In the genomic region with DNA sequence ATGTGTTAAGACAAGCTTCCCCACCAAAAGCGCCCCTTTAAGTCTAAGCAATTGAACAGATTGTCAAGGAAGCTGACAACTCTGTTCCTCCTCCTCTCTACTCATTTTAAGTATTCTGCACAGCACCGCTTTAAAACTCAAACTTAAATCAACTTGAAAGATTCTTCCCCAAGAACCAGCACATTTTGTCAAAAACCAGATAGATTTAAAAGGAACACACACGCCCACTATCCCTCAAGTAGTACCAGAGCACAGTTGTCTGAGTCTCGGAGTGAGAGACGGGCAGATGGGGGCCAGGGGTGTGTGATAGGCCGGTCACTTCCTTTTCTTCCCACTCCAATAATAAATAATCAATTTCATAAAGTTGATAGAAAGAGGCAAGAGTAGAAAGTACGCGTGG, we compare ENCODE assay signal across 24 cellular contexts.
"Had no signal": no experiment of that assay in that cellular context is flagged by ENCODE, and none has a peak within 500 bp of the region (broad histone marks: within the 10 kb centered on the region; RNA-seq: fewer than 3 reads in every experiment).

No MANE protein-coding gene starts in this region.

- H3K9me3 Mint-ChIP-seq: natural killer cell; nephron; stimulated activated naive CD8-positive, alpha-beta T cell treated with anti-CD3 and anti-CD28 coated beads, Interleukin-15, Interleukin-2, amounts not matched to agents 100 ng/mL and 50 ng/mL, for 24 hours had no signal

- H3K27me3 ChIP-seq: pancreas, right lobe of liver, sigmoid colon, thyroid gland, upper lobe of left lung, vagina had no signal

- H3K36me3 ChIP-seq: neutrophil, pancreas, prostate gland, right lobe of liver, sigmoid colon, stomach, thoracic aorta, thyroid gland, tibial nerve, upper lobe of left lung, vagina had no signal

- H3K36me3 Mint-ChIP-seq: natural killer cell; stimulated activated effector memory CD8-positive, alpha-beta T cell treated with anti-CD3 and anti-CD28 coated beads, Interleukin-12 subunit alpha, Interleukin-12 subunit beta, amount 100 ng/mL, for 72 hours; stimulated activated naive B cell treated with anti-CD40 and anti-IgM and Interleukin-4, amounts not matched to agents 10 μg/mL and 1 μg/mL and 100 μg/mL, for 72 hours had no signal

- H3K4me3 ChIP-seq: pancreas, prostate gland, right lobe of liver, sigmoid colon, stomach, thoracic aorta, thyroid gland, tibial nerve, upper lobe of left lung, vagina had no signal

- H3K4me1 ChIP-seq: pancreas, prostate gland, right lobe of liver, sigmoid colon, stomach, thyroid gland, tibial nerve, upper lobe of left lung, vagina had no signal

- DNase-seq: natural killer cell; pancreas; right cardiac atrium; right lobe of liver; sigmoid colon; small intestine; stimulated activated CD4-positive, alpha-beta T cell treated with anti-CD3 and anti-CD28 coated beads, Interleukin-15, amount 100 ng/mL, for 24 hours; stimulated activated CD4-positive, alpha-beta T cell treated with anti-CD3 and anti-CD28 coated beads, Interleukin-2, amount 100 ng/mL, for 24 hours; stimulated activated CD4-positive, alpha-beta T cell treated with anti-CD3 and anti-CD28 coated beads, Interleukin-2, amount 100 ng/mL, for 48 hours; stimulated activated CD4-positive, alpha-beta T cell treated with anti-CD3 and anti-CD28 coated beads, Interleukin-4, amount 100 ng/mL, for 24 hours; stimulated activated naive B cell treated with anti-CD40 and anti-IgM and Interleukin-4, amounts not matched to agents 10 μg/mL and 1 μg/mL and 100 μg/mL, for 72 hours; stimulated activated naive CD4-positive, alpha-beta T cell treated with Interleukin-2 at 50 U/mL for 16 hours; stomach; thyroid gland; trophoblast cell; upper lobe of left lung had no signal

- H3K4me3 Mint-ChIP-seq: natural killer cell; nephron; stimulated activated effector memory CD8-positive, alpha-beta T cell treated with anti-CD3 and anti-CD28 coated beads, Interleukin-12 subunit alpha, Interleukin-12 subunit beta, amount 100 ng/mL, for 72 hours; stimulated activated naive B cell treated with anti-CD40 and anti-IgM and Interleukin-4, amounts not matched to agents 10 μg/mL and 1 μg/mL and 100 μg/mL, for 72 hours; stimulated activated naive CD8-positive, alpha-beta T cell treated with anti-CD3 and anti-CD28 coated beads, Interleukin-15, Interleukin-2, amounts not matched to agents 100 ng/mL and 50 ng/mL, for 24 hours had no signal

- ATAC-seq: natural killer cell; pancreas; right cardiac atrium; right lobe of liver; stimulated activated effector memory CD8-positive, alpha-beta T cell treated with anti-CD3 and anti-CD28 coated beads, Interleukin-12 subunit alpha, Interleukin-12 subunit beta, amount 100 ng/mL, for 72 hours; stimulated activated naive B cell treated with anti-CD40 and anti-IgM and Interleukin-4, amounts not matched to agents 10 μg/mL and 1 μg/mL and 100 μg/mL, for 72 hours had no signal

- H3K27ac ChIP-seq: neutrophil, pancreas, prostate gland, right lobe of liver, sigmoid colon, stomach, thoracic aorta, thyroid gland, tibial nerve, upper lobe of left lung, vagina had no signal

- H3K4me1 Mint-ChIP-seq: natural killer cell; stimulated activated effector memory CD8-positive, alpha-beta T cell treated with anti-CD3 and anti-CD28 coated beads, Interleukin-12 subunit alpha, Interleukin-12 subunit beta, amount 100 ng/mL, for 72 hours; stimulated activated naive B cell treated with anti-CD40 and anti-IgM and Interleukin-4, amounts not matched to agents 10 μg/mL and 1 μg/mL and 100 μg/mL, for 72 hours had no signal

- H3K27ac Mint-ChIP-seq: natural killer cell; nephron; stimulated activated effector memory CD8-positive, alpha-beta T cell treated with anti-CD3 and anti-CD28 coated beads, Interleukin-12 subunit alpha, Interleukin-12 subunit beta, amount 100 ng/mL, for 72 hours; stimulated activated naive B cell treated with anti-CD40 and anti-IgM and Interleukin-4, amounts not matched to agents 10 μg/mL and 1 μg/mL and 100 μg/mL, for 72 hours; stimulated activated naive CD8-positive, alpha-beta T cell treated with anti-CD3 and anti-CD28 coated beads, Interleukin-15, Interleukin-2, amounts not matched to agents 100 ng/mL and 50 ng/mL, for 24 hours had no signal

- H3K9me3 ChIP-seq: neutrophil, pancreas, prostate gland, right lobe of liver, sigmoid colon, stomach, thoracic aorta, thyroid gland, tibial nerve, upper lobe of left lung, vagina had no signal
